In the genomic region with DNA sequence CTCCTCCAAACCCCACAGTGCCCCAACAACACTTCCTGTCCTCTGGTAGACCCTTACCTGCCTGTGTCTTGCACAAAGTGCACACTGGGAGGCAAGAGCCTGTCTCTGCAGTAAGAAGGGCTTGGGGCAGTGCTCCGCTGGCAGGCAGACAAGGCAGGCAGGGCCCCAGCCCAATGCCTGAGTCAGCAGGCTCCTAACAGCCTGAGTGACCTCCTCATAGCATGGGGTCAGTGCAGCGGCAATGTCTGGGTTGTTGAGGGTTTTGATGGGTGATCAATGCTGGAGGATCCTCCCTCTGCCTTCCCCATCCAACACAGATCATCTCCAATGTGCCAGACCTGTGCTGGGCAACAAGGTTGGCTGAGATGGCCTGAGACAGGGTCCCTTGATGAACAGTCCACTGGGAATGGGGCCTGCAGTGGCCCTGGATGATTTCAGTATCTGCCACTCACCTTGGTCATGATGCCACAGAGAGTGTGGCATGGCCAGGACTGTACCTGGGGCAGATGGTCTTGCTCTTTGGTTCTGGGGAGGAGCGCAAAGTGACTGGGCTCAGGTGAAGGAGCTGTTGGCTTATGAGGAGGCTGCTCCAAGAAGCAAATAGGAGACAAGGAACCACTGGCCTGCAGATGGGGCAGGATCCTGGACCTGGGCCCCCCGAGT, we compare ENCODE assay signal across 15 cellular contexts. TPM values are rescaled to one million over a fixed set of nuclear protein-coding genes. Genes with fewer than 3 reads are reported as not detected.
DNase-seq lines count a peak whose midpoint lies in the region; ATAC-seq and TF ChIP-seq lines count a peak whose summit lies in the region.
"Had no signal": no experiment of that assay in that cellular context is flagged by ENCODE, and none has a peak within 500 bp of the region (broad histone marks: within the 10 kb centered on the region; RNA-seq: fewer than 3 reads in every experiment).

No MANE protein-coding gene starts in this region.

- no peaks in the 10 kb centered on the region for H4K20me1 ChIP-seq in Karpas-422 (ENCODE audit: insufficient read depth, low read depth, low read length)

- H3K36me3 ChIP-seq in Karpas-422 (ENCODE audit: insufficient read depth, low read length): no peaks in the 10 kb centered on the region
- H3K36me3 ChIP-seq: SJCRH30 had no signal

- H3K4me3 Mint-ChIP-seq in nephron progenitor cell: no peak overlapping the region

- peak overlapping the region; percentile 36 for H3K27ac Mint-ChIP-seq in nephron progenitor cell

- TF ChIP-seq POLR2A in NB4 (IDR thresholded peaks at IDR 0.05; ENCODE audit: extremely low read depth, insufficient read length): peak; percentile 11

- H3K4me3 ChIP-seq in NB4 (ENCODE audit: low read depth, low read length) (no peak overlapping the region), dorsolateral prefrontal cortex (no peak overlapping the region), Karpas-422 (ENCODE audit: low read length) (no peak overlapping the region)
- H3K4me3 ChIP-seq: BLaER1, SJCRH30 had no signal

- no peaks in the 10 kb centered on the region for H3K79me2 ChIP-seq in Karpas-422 (ENCODE audit: low read length)

- intact Hi-C loops in dorsolateral prefrontal cortex (cut with DNase I): no loop called here
- intact Hi-C loops in Right ventricle myocardium inferior (cut with DNase I): no loop called here

- no peaks in the 10 kb centered on the region for H3K9me2 ChIP-seq in Karpas-422 (replicated peaks; ENCODE audit: insufficient read depth, low read length)

- peak; percentile 35 for DNase-seq in EH (ENCODE audit: low read depth)
- no peak for DNase-seq in NB4 (ENCODE audit: low read depth)
- DNase-seq in dorsolateral prefrontal cortex: no peak
- DNase-seq in nephron progenitor cell: no peak
- no peak for DNase-seq in cerebellum (ENCODE audit: low spot score)
- DNase-seq in Karpas-422: no peak
- no peak for DNase-seq in Right ventricle myocardium inferior (ENCODE audit: missing footprints)
- DNase-seq: activated CD8-positive, alpha-beta memory T cell treated with anti-CD3 and anti-CD28 coated beads, Interleukin-2, amount 50 U/mL, for 48 hours; erythroblast; NCI-H187; SJCRH30; stimulated activated CD4-positive, alpha-beta T cell treated with anti-CD3 and anti-CD28 coated beads, Interleukin-4, amount 100 ng/mL, for 24 hours; stimulated activated naive CD4-positive, alpha-beta T cell had no signal

- H3K27me3 Mint-ChIP-seq in nephron progenitor cell (ENCODE audit: low read depth, poor library complexity): peaks cover 4% of the 10 kb centered on the region

- no peak overlapping the region for H3K9ac ChIP-seq in Karpas-422 (ENCODE audit: low read length)
- H3K9ac ChIP-seq: BLaER1 had no signal

- no peaks in the 10 kb centered on the region for H3K9me3 ChIP-seq in Karpas-422 (ENCODE audit: low read length)
- H3K9me3 ChIP-seq: BLaER1, SJCRH30 had no signal

- peaks cover 8% of the 10 kb centered on the region for H3K36me3 Mint-ChIP-seq in nephron progenitor cell (ENCODE audit: low read depth)

- H3K4me2 ChIP-seq in Karpas-422 (ENCODE audit: low read depth, low read length, poor library complexity, severe bottlenecking): no peak overlapping the region
- H3K4me2 ChIP-seq: BLaER1 had no signal

- ATAC-seq in HG02623 (IDR thresholded peaks at IDR 0.05; ENCODE audit: unreplicated experiment) (no peak), Right ventricle myocardium inferior (no peak)

- H3K27me3 ChIP-seq in dorsolateral prefrontal cortex (no peaks in the 10 kb centered on the region), Karpas-422 (ENCODE audit: low read length) (no peaks in the 10 kb centered on the region)
- H3K27me3 ChIP-seq: BLaER1, SJCRH30 had no signal

- no peaks in the 10 kb centered on the region for H3K9me3 Mint-ChIP-seq in nephron progenitor cell

- H3K4me1 ChIP-seq in Karpas-422 (ENCODE audit: low read length): peaks cover 12% of the 10 kb centered on the region
- H3K4me1 ChIP-seq: BLaER1 had no signal

- no peak overlapping the region for H2AFZ ChIP-seq in Karpas-422 (ENCODE audit: low read length)

- TF ChIP-seq CTCF in NB4 (IDR thresholded peaks at IDR 0.05; ENCODE audit: low read depth, low read length): no peak
- TF ChIP-seq CTCF in dorsolateral prefrontal cortex (IDR thresholded peaks at IDR 0.05 in 54 of 56, conservative IDR thresholded peaks at IDR 0.05 in 2 of 56; ENCODE audit: low read depth in 1 of 56, partially characterized antibody in 56 of 56): no peak
- TF ChIP-seq CTCF in nephron progenitor cell (IDR thresholded peaks at IDR 0.05): no peak

- H3K27ac ChIP-seq in dorsolateral prefrontal cortex: peak overlapping the region in 38 of 59 donors; percentile 15 to 91 (median 82)
- no peak overlapping the region for H3K27ac ChIP-seq in Karpas-422 (ENCODE audit: low read length)
- H3K27ac ChIP-seq: BLaER1, SJCRH30 had no signal

- H3K4me1 Mint-ChIP-seq in nephron progenitor cell: peaks cover 5% of the 10 kb centered on the region

RNA-seq across cellular contexts. Expression of a gene that starts 55.6 kb away (rescaled TPM):
- total RNA-seq in dorsolateral prefrontal cortex (100 to 1,000 TPM; 111 to 469 (median 313) TPM), cerebellum (33.6 TPM), Right ventricle myocardium inferior (95.4 TPM)
- total RNA-seq in Karpas-422 (2014; rRNA removed; shearing (Covaris generic); ENCODE audit: low replicate concordance): not detected in 2 replicates

Comparison
In these comparisons a context has a peak if more than half of its experiments do, and no peak if none do; other contexts are left out.
1. RNA of a gene that starts 55.6 kb away (total RNA-seq): 111 to 469 TPM in dorsolateral prefrontal cortex, 95.4 TPM in Right ventricle myocardium inferior (single experiment) and 33.6 TPM in cerebellum (single experiment); not detected in Karpas-422; every median in the first group is over 10 times any median in the second.